19 cellular contexts compared by ENCODE assay signal in genomic region chr1:116328671-116329070, GRCh38.
"Had no signal": no experiment of that assay in that cellular context is flagged by ENCODE, and none has a peak within 500 bp of the region (broad histone marks: within the 10 kb centered on the region; RNA-seq: fewer than 3 reads in every experiment).

No MANE protein-coding gene starts in this region.

- H3K9me3 ChIP-seq: colonic mucosa, lower lobe of right lung, transverse colon had no signal

- H3K36me3 Mint-ChIP-seq: activated CD4-positive, alpha-beta memory T cell treated with anti-CD3 and anti-CD28 coated beads for 36 hours had no signal

- H3K4me3 ChIP-seq: colonic mucosa, hepatocyte, lower lobe of right lung, transverse colon had no signal

- H3K9me3 Mint-ChIP-seq: activated CD4-positive, alpha-beta memory T cell treated with anti-CD3 and anti-CD28 coated beads for 36 hours; activated naive CD8-positive, alpha-beta T cell treated with anti-CD3 and anti-CD28 coated beads for 36 hours; nephron progenitor cell had no signal

- ATAC-seq: activated CD4-positive, alpha-beta T cell treated with anti-CD3 and anti-CD28 coated beads for 36 hours; activated T-helper 17 cell treated with anti-CD3 and anti-CD28 coated beads, Interleukin-2, amount 50 U/mL, for 72 hours; foreskin keratinocyte; lower lobe of right lung had no signal

- H3K27ac ChIP-seq: colonic mucosa, foreskin keratinocyte, hepatocyte, lower lobe of right lung, transverse colon had no signal

- DNase-seq: activated CD4-positive, alpha-beta memory T cell treated with anti-CD3 and anti-CD28 coated beads for 36 hours; activated CD4-positive, alpha-beta T cell treated with anti-CD3 and anti-CD28 coated beads for 36 hours; activated naive CD4-positive, alpha-beta T cell; activated naive CD8-positive, alpha-beta T cell treated with anti-CD3 and anti-CD28 coated beads for 36 hours; activated T-cell treated with anti-CD3 and anti-CD28 coated beads, Interleukin-2, amount 50 U/mL, for 1 hour; amniotic stem cell; colonic mucosa; foreskin keratinocyte; islet precursor cell; lower lobe of right lung; nephron progenitor cell; stimulated activated CD4-positive, alpha-beta T cell treated with anti-CD3 and anti-CD28 coated beads, Interleukin-12 subunit alpha, Interleukin-12 subunit beta, amount 100 ng/mL, for 4 hours; stimulated activated CD4-positive, alpha-beta T cell treated with anti-CD3 and anti-CD28 coated beads, Interleukin-1b, Interleukin-23, amount 100 ng/mL, for 48 hours; stimulated activated CD8-positive, alpha-beta memory T cell treated with anti-CD3 and anti-CD28 coated beads, Interleukin-4, amount 100 ng/mL, for 48 hours; stimulated activated naive CD4-positive, alpha-beta T cell; transverse colon had no signal

- H3K27me3 Mint-ChIP-seq: activated CD4-positive, alpha-beta memory T cell treated with anti-CD3 and anti-CD28 coated beads for 36 hours; activated CD4-positive, alpha-beta T cell treated with anti-CD3 and anti-CD28 coated beads for 36 hours; activated naive CD8-positive, alpha-beta T cell treated with anti-CD3 and anti-CD28 coated beads for 36 hours; activated T-helper 17 cell treated with anti-CD3 and anti-CD28 coated beads, Interleukin-2, amount 50 U/mL, for 72 hours; progenitor cell of endocrine pancreas had no signal

- H3K27me3 ChIP-seq: colonic mucosa, foreskin keratinocyte, hepatocyte, transverse colon had no signal

- H3K36me3 ChIP-seq: colonic mucosa, lower lobe of right lung, transverse colon had no signal

- H3K27ac Mint-ChIP-seq: activated CD4-positive, alpha-beta memory T cell treated with anti-CD3 and anti-CD28 coated beads for 36 hours; activated CD4-positive, alpha-beta T cell treated with anti-CD3 and anti-CD28 coated beads for 36 hours; activated naive CD8-positive, alpha-beta T cell treated with anti-CD3 and anti-CD28 coated beads for 36 hours; activated T-helper 17 cell treated with anti-CD3 and anti-CD28 coated beads, Interleukin-2, amount 50 U/mL, for 72 hours; nephron progenitor cell; progenitor cell of endocrine pancreas had no signal

- H3K4me1 ChIP-seq: foreskin keratinocyte had no signal

- H3K4me3 Mint-ChIP-seq: activated CD4-positive, alpha-beta memory T cell treated with anti-CD3 and anti-CD28 coated beads for 36 hours; activated CD4-positive, alpha-beta T cell treated with anti-CD3 and anti-CD28 coated beads for 36 hours; activated naive CD8-positive, alpha-beta T cell treated with anti-CD3 and anti-CD28 coated beads for 36 hours; activated T-helper 17 cell treated with anti-CD3 and anti-CD28 coated beads, Interleukin-2, amount 50 U/mL, for 72 hours; nephron progenitor cell had no signal
